1 cellular context compared by ENCODE assay signal in genomic region chr15:62841891-62842559, GRCh38.
TF ChIP-seq lines count a peak whose summit lies in the region.

No MANE protein-coding gene starts in this region.

TF ChIP-seq in IMR-90, 13 proteins besides CTCF, POLR2A, EP300 and RAD21:
- TF ChIP-seq MXI1 (IDR thresholded peaks at IDR 0.05; ENCODE audit: borderline replicate concordance, low read depth, low read length) (no peak), RCOR1 (IDR thresholded peaks at IDR 0.05; ENCODE audit: insufficient replicate concordance, low read length) (no peak), MAZ (IDR thresholded peaks at IDR 0.05; ENCODE audit: borderline replicate concordance, low read depth, low read length) (no peak)
TF ChIP-seq in IMR-90: peak in this region for 0.
